Comparison of ENCODE assay signal across 19 cellular contexts in genomic region chr5:94856257-94856656, GRCh38.
A peak's percentile ranks its signal among the peaks of the same experiment; 100 is the strongest.
DNase-seq lines count a peak whose midpoint lies in the region; ATAC-seq and TF ChIP-seq lines count a peak whose summit lies in the region.
"Had no signal": no experiment of that assay in that cellular context is flagged by ENCODE, and none has a peak within 500 bp of the region (broad histone marks: within the 10 kb centered on the region; RNA-seq: fewer than 3 reads in every experiment).

No MANE protein-coding gene starts in this region.

- no peaks in the 10 kb centered on the region for H3F3A ChIP-seq in SK-N-SH (replicated peaks; ENCODE audit: insufficient read depth)

- POLR2A ChIA-PET in SK-N-SH (lab: Yijun Ruan, JAX), result no interaction called here

- DNase-seq in NCI-H1436 (lab: John Stamatoyannopoulos, UW) (peak; percentile 20), NCI-H1436 treated with DMSO at 0.1 percent for 48 hours (lab: John Stamatoyannopoulos, UW) (no peak), DMS153 (lab: John Stamatoyannopoulos, UW) (peak; percentile 4), NCI-H1105 treated with DMSO at 0.1 percent for 48 hours (lab: John Stamatoyannopoulos, UW) (peak; percentile 80), SK-N-SH (no peak)
- DNase-seq in stimulated activated effector memory CD8-positive, alpha-beta T cell treated with anti-CD3 and anti-CD28 coated beads, Interleukin-12 subunit alpha, Interleukin-12 subunit beta, amount 100 ng/mL, for 72 hours (ENCODE audit: low spot score in 2 of 2), result no peak
- DNase-seq in activated CD4-positive, CD25-positive, alpha-beta regulatory T cell (lab: John Stamatoyannopoulos, UW), result no peak
- DNase-seq: CD4-positive, alpha-beta T cell; GM23248; H7; Kasumi-1; MV-4-11; NCI-H187 treated with DMSO at 0.1 percent for 48 hours; NCI-H2227 treated with DMSO at 0.1 percent for 48 hours; SHP77 had no signal

- peaks cover 0 to 5% of the 10 kb centered on the region in 2 experiments; a peak in 1 of 4 replicates for H3K4me1 ChIP-seq in SK-N-SH (ENCODE audit: control insufficient read depth in 1 of 2, insufficient read depth in 2 of 2, low read depth in 1 of 2, low read length in 1 of 2)
- H3K4me1 ChIP-seq: BLaER1 treated with 17β-estradiol and CSF1 and Interleukin-3, amounts not matched to agents 10 nM and 100 nM had no signal

- peak overlapping the region in 1 of 2 experiments; percentile 58; a peak in 2 of 4 replicates for H3K27ac ChIP-seq in SK-N-SH (ENCODE audit: low read depth in 2 of 2, low read length in 1 of 2)
- H3K27ac ChIP-seq: BLaER1 treated with 17β-estradiol and CSF1 and Interleukin-3, amounts not matched to agents 10 nM and 100 nM; GM23248; RWPE1 had no signal

- H3K9me3 Mint-ChIP-seq in stimulated activated effector memory CD8-positive, alpha-beta T cell treated with anti-CD3 and anti-CD28 coated beads, Interleukin-12 subunit alpha, Interleukin-12 subunit beta, amount 100 ng/mL, for 72 hours, result no peaks in the 10 kb centered on the region
- H3K9me3 Mint-ChIP-seq: CD4-positive, alpha-beta T cell had no signal

- peak in 1 of 2 experiments; percentile 73; a peak in 2 of 4 replicates for TF ChIP-seq EP300 in SK-N-SH (IDR thresholded peaks at IDR 0.05; ENCODE audit: borderline replicate concordance in 1 of 2, low read depth in 1 of 2, low read length in 1 of 2)

- CTCF ChIA-PET in SK-N-SH (lab: Yijun Ruan, JAX), result interaction anchor here (1.2 kb wide), 1 partner anchor 38 kb away, joined by 4 read pairs; no protein-coding TSS in a partner anchor

- no peaks in the 10 kb centered on the region for H4K20me1 ChIP-seq in SK-N-SH (ENCODE audit: insufficient read depth)

- H3K4me3 ChIP-seq in SK-N-SH (ENCODE audit: low read depth in 2 of 2, low read length in 1 of 2), result no peak overlapping the region
- H3K4me3 ChIP-seq: BLaER1 treated with 17β-estradiol and CSF1 and Interleukin-3, amounts not matched to agents 10 nM and 100 nM; GM23248; K562 had no signal

- no peak overlapping the region for H3K4me2 ChIP-seq in SK-N-SH
- H3K4me2 ChIP-seq: BLaER1 treated with 17β-estradiol and CSF1 and Interleukin-3, amounts not matched to agents 10 nM and 100 nM had no signal

- 41% methylated on average over 3 of the region's 3 CpGs for WGBS in SK-N-SH (ENCODE audit: low lambda C conversion rate)

- H3K9me2 ChIP-seq in SK-N-SH, result no peaks in the 10 kb centered on the region

- no peak for ATAC-seq in stimulated activated effector memory CD8-positive, alpha-beta T cell treated with anti-CD3 and anti-CD28 coated beads, Interleukin-12 subunit alpha, Interleukin-12 subunit beta, amount 100 ng/mL, for 72 hours
- ATAC-seq: K562, Panc1 had no signal

- no peaks in the 10 kb centered on the region for H3K9me3 ChIP-seq in SK-N-SH
- H3K9me3 ChIP-seq: BLaER1 treated with 17β-estradiol and CSF1 and Interleukin-3, amounts not matched to agents 10 nM and 100 nM had no signal

- H3K36me3 ChIP-seq in SK-N-SH (replicated peaks in 1 of 2; ENCODE audit: control insufficient read depth in 1 of 2, insufficient read depth in 2 of 2, low read length in 1 of 2), result no peaks in the 10 kb centered on the region

- H3K9ac ChIP-seq in SK-N-SH, result no peak overlapping the region
- H3K9ac ChIP-seq: BLaER1 treated with 17β-estradiol and CSF1 and Interleukin-3, amounts not matched to agents 10 nM and 100 nM; GM23248 had no signal

- no peak for TF ChIP-seq CTCF in SK-N-SH (IDR thresholded peaks at IDR 0.05)

- no peaks in the 10 kb centered on the region for H3K27me3 ChIP-seq in SK-N-SH (ENCODE audit: insufficient read depth)
- H3K27me3 ChIP-seq: BLaER1 treated with 17β-estradiol and CSF1 and Interleukin-3, amounts not matched to agents 10 nM and 100 nM had no signal

- H3K4me1 Mint-ChIP-seq in stimulated activated effector memory CD8-positive, alpha-beta T cell treated with anti-CD3 and anti-CD28 coated beads, Interleukin-12 subunit alpha, Interleukin-12 subunit beta, amount 100 ng/mL, for 72 hours, result no peaks in the 10 kb centered on the region

- H3K27ac Mint-ChIP-seq in stimulated activated effector memory CD8-positive, alpha-beta T cell treated with anti-CD3 and anti-CD28 coated beads, Interleukin-12 subunit alpha, Interleukin-12 subunit beta, amount 100 ng/mL, for 72 hours, result no peak overlapping the region
- H3K27ac Mint-ChIP-seq: CD4-positive, alpha-beta T cell had no signal

- H2AFZ ChIP-seq in SK-N-SH (ENCODE audit: low read depth), result no peak overlapping the region
- H2AFZ ChIP-seq: GM23248 had no signal

- H3K36me3 Mint-ChIP-seq in stimulated activated effector memory CD8-positive, alpha-beta T cell treated with anti-CD3 and anti-CD28 coated beads, Interleukin-12 subunit alpha, Interleukin-12 subunit beta, amount 100 ng/mL, for 72 hours, result no peaks in the 10 kb centered on the region

- H3K4me3 Mint-ChIP-seq in stimulated activated effector memory CD8-positive, alpha-beta T cell treated with anti-CD3 and anti-CD28 coated beads, Interleukin-12 subunit alpha, Interleukin-12 subunit beta, amount 100 ng/mL, for 72 hours, result no peak overlapping the region
- H3K4me3 Mint-ChIP-seq: CD4-positive, alpha-beta T cell had no signal

- TF ChIP-seq RAD21 in SK-N-SH (IDR thresholded peaks at IDR 0.05; ENCODE audit: low read length), result no peak

- H3K79me2 ChIP-seq in SK-N-SH (ENCODE audit: insufficient read depth), result no peaks in the 10 kb centered on the region

TF ChIP-seq in SK-N-SH, 30 proteins besides CTCF, POLR2A, EP300 and RAD21:
- TF ChIP-seq RXRA (IDR thresholded peaks at IDR 0.05; ENCODE audit: borderline replicate concordance, low read depth) (no peak), RCOR1 (IDR thresholded peaks at IDR 0.05; ENCODE audit: low read length) (no peak), PBX3 (IDR thresholded peaks at IDR 0.05) (no peak), TCF12 (IDR thresholded peaks at IDR 0.05) (peak; percentile 16; the same call in 1 of the 2 replicates), NFIC (IDR thresholded peaks at IDR 0.05; ENCODE audit: borderline replicate concordance) (no peak), GATA2 (CRISPR knock-in tag; IDR thresholded peaks at IDR 0.05) (peak; percentile 76), CHD2 (IDR thresholded peaks at IDR 0.05; ENCODE audit: low read length, partially characterized antibody) (peak; percentile 4), FOXM1 (IDR thresholded peaks at IDR 0.05; ENCODE audit: low read depth) (no peak), FOXJ3 (CRISPR knock-in tag; IDR thresholded peaks at IDR 0.05) (peak; percentile 79)

Comparison
In these comparisons a context has a peak if more than half of its experiments do, and no peak if none do; other contexts are left out.
1. DNase-seq: peak in NCI-H1436 (single experiment), DMS153 (single experiment) and NCI-H1105 treated with DMSO at 0.1 percent for 48 hours (single experiment); none in NCI-H1436 treated with DMSO at 0.1 percent for 48 hours (single experiment), SK-N-SH (single experiment), stimulated activated effector memory CD8-positive, alpha-beta T cell treated with anti-CD3 and anti-CD28 coated beads, Interleukin-12 subunit alpha, Interleukin-12 subunit beta, amount 100 ng/mL, for 72 hours (0 of 2) and activated CD4-positive, CD25-positive, alpha-beta regulatory T cell (0 of 4).